Comparison of ENCODE assay signal across 9 cellular contexts in the genomic region with DNA sequence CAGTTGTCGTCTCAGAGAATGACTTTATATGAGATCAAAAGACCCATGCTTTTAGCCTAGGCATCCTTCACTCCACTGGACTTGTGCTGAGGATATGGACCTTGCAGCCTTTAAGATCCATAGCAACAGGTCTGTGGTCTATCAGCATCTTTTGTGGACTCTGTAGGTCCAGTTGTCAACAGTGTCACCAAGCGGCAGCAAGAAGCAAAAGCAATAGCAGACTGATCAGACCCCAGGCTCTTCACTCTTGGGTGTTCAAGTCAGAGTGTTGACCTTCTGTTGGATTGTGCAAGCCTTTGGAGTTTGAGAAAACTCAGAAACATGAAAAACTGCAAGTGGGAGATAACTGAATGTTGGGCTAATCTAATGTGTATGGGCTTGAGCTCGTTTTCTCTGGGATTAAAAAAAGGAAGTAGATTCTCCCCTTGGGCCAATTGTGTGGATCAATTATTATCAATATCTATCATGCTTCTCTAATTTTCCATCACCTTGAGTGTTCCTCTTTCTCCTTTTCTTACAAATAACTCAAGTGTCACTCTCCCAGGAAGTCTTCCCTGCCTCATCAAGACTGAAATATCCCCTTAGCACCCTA.
DNase-seq lines count a peak whose midpoint lies in the region; ATAC-seq and TF ChIP-seq lines count a peak whose summit lies in the region.
"Had no signal": no experiment of that assay in that cellular context is flagged by ENCODE, and none has a peak within 500 bp of the region (broad histone marks: within the 10 kb centered on the region; RNA-seq: fewer than 3 reads in every experiment).

No MANE protein-coding gene starts in this region.

- TF ChIP-seq EP300 in tibial nerve (IDR thresholded peaks at IDR 0.05): no peak

- H3K9me3 ChIP-seq in NT2/D1 (ENCODE audit: insufficient read depth, low read length) (peaks cover 9% of the 10 kb centered on the region; the same call in 1 of the 2 replicates), tibial nerve (peaks cover 0 to 21% (median 7%) of the 10 kb centered on the region in 4 donors), Peyer's patch (no peaks in the 10 kb centered on the region)

- no peaks in the 10 kb centered on the region for H3K4me1 Mint-ChIP-seq in glutamatergic neuron (ENCODE audit: low read depth, unreplicated experiment)

- H3K9me3 Mint-ChIP-seq in glutamatergic neuron (ENCODE audit: unreplicated experiment): peaks cover 2% of the 10 kb centered on the region

- H3K36me3 ChIP-seq in NT2/D1 (ENCODE audit: insufficient read depth, insufficient read length, low read length): no peaks in the 10 kb centered on the region
- no peaks in the 10 kb centered on the region for H3K36me3 ChIP-seq in tibial nerve
- H3K36me3 ChIP-seq in Peyer's patch: no peaks in the 10 kb centered on the region

- H3K27ac Mint-ChIP-seq in glutamatergic neuron (ENCODE audit: unreplicated experiment): no peak overlapping the region

- H3K4me1 ChIP-seq in NT2/D1 (ENCODE audit: insufficient read depth, insufficient read length): no peaks in the 10 kb centered on the region
- no peaks in the 10 kb centered on the region for H3K4me1 ChIP-seq in tibial nerve
- H3K4me1 ChIP-seq in Peyer's patch: no peaks in the 10 kb centered on the region

- H3K4me3 ChIP-seq in NT2/D1 (ENCODE audit: insufficient read length, low read depth) (no peak overlapping the region), tibial nerve (no peak overlapping the region), Peyer's patch (no peak overlapping the region)

- DNase-seq in DMS114 treated with DMSO at 0.1 percent for 48 hours (lab: John Stamatoyannopoulos, UW; ENCODE audit: unreplicated experiment) (peak; percentile 28), NT2/D1 (ENCODE audit: low read depth, low spot score) (peak; percentile 42), glutamatergic neuron (no peak), DMS153 treated with DMSO at 0.1 percent for 48 hours (lab: John Stamatoyannopoulos, UW; ENCODE audit: unreplicated experiment) (no peak), tibial nerve (ENCODE audit: low spot score in 2 of 2) (no peak), Peyer's patch (no peak)
- DNase-seq: activated CD4-positive, alpha-beta T cell treated with anti-CD3 and anti-CD28 coated beads, Interleukin-2, amount 50 U/mL, for 1 hour had no signal

- no peaks in the 10 kb centered on the region for H3K36me3 Mint-ChIP-seq in glutamatergic neuron (ENCODE audit: unreplicated experiment)

- TF ChIP-seq POLR2A in tibial nerve (IDR thresholded peaks at IDR 0.05): no peak
- TF ChIP-seq POLR2A in Peyer's patch (IDR thresholded peaks at IDR 0.05): no peak

- H3K27me3 Mint-ChIP-seq in glutamatergic neuron (ENCODE audit: unreplicated experiment): no peaks in the 10 kb centered on the region

- H3K27ac ChIP-seq in tibial nerve: no peak overlapping the region
- H3K27ac ChIP-seq in Peyer's patch: no peak overlapping the region

- peak; percentile 42 for ATAC-seq in GM19463 (IDR thresholded peaks at IDR 0.05; ENCODE audit: unreplicated experiment)
- ATAC-seq in GM21737 (IDR thresholded peaks at IDR 0.05; ENCODE audit: unreplicated experiment): no peak

- H3K27me3 ChIP-seq in NT2/D1 (ENCODE audit: insufficient read depth, insufficient read length) (no peaks in the 10 kb centered on the region), tibial nerve (no peaks in the 10 kb centered on the region), Peyer's patch (no peaks in the 10 kb centered on the region)

- WGBS in tibial nerve, 2 donors: 77 to 81% methylated on average over 3 of the region's 3 CpGs

- no peak overlapping the region for H3K9ac ChIP-seq in NT2/D1 (ENCODE audit: insufficient read length, low read depth)

- TF ChIP-seq CTCF in glutamatergic neuron (IDR thresholded peaks at IDR 0.05; ENCODE audit: partially characterized antibody, unreplicated experiment) (peak; percentile 22), tibial nerve (IDR thresholded peaks at IDR 0.05) (no peak), Peyer's patch (IDR thresholded peaks at IDR 0.05) (no peak)

- H3K4me3 Mint-ChIP-seq in glutamatergic neuron (ENCODE audit: unreplicated experiment): no peak overlapping the region

Comparison
In these comparisons a context has a peak if more than half of its experiments do, and no peak if none do; other contexts are left out.
1. DNase-seq: peak in DMS114 treated with DMSO at 0.1 percent for 48 hours (single experiment) and NT2/D1 (single experiment); none in glutamatergic neuron (single experiment), DMS153 treated with DMSO at 0.1 percent for 48 hours (single experiment), tibial nerve (0 of 2) and Peyer's patch (0 of 3).